Comparison of ENCODE assay signal across 8 cellular contexts in the genomic region with DNA sequence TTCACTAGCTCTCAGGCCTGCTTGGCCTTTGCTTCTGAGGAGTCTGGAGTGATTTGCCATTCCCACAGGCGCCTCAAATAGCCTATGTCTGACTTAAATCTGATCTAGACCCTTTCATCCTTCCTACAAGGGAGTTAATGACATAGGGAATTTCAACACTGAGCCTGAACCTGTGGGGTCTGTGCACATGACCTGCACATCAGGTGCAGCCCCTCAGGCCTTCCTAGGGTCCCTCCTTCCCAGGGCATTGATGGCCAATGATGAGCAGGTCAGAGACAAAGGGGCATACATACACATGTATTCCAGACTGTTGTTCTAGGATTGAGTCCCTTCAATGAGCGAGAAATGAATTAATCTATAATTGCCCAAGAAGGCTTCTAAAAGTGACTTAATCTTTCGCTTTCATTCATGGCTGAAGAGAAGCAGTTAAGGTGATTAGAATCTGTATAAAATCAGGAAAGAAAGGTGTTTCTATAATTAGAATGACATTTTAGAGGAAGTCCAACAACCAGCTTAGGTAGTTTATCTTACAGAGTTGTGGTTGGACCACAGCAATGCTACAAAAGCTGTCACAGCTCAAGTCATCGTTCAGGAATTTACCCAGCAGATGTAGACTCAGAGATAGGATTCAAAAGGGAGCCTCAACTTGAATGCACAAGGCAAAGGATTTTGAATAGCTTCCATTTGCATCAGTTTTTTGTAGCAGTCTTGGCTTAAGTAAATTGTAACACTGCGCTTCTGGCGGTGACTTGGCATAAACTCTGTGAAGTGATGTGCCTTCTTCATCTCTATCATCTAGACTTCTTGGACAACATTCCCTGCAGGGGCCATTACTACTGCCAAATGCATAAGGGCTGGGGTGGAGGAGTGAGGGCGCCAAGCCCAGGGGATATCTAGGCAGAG. TPM values are rescaled to one million over a fixed set of nuclear protein-coding genes. Genes with fewer than 3 reads are reported as not detected.
A peak's percentile ranks its signal among the peaks of the same experiment; 100 is the strongest.
DNase-seq lines count a peak whose midpoint lies in the region; ATAC-seq, FAIRE-seq and TF ChIP-seq lines count a peak whose summit lies in the region.

No MANE protein-coding gene starts in this region.

- H3K27ac ChIP-seq in HEK293 (ENCODE audit: extremely low read depth, low read depth, low read length) (no peak overlapping the region), GM12878 (ENCODE audit: control insufficient read depth, insufficient read depth) (peak overlapping the region; percentile 94)

- TF ChIP-seq POLR2A in GM12878 (IDR thresholded peaks at IDR 0.05; ENCODE audit: low read depth, low read length): no peak

- POLR2A ChIA-PET in HEK293 (lab: Yijun Ruan, JAX) (interaction anchor here (0.9 to 1.6 kb wide), 2 partner anchors 27 to 220 kb away, joined by 4 to 6 read pairs; partner anchors contain the start of genes SIRT5 and TBC1D7), GM12878 (lab: Charles Lee) (interaction anchor here (0.8 to 7.0 kb wide), 12 partner anchors 14 to 408 kb away, joined by 3 to 45 read pairs (median 5); no protein-coding TSS in a partner anchor)

- intact Hi-C loops in GM12878 (cut with micrococcal nuclease; ENCODE audit: unreplicated experiment): loop anchor here (1.0 kb wide), 1 partner anchor 73 kb away; no protein-coding TSS in a partner anchor

- peaks cover 3% of the 10 kb centered on the region for H3K36me3 ChIP-seq in GM06990 (ENCODE audit: control insufficient read depth, insufficient read depth, low read length)
- no peaks in the 10 kb centered on the region for H3K36me3 ChIP-seq in HEK293 (ENCODE audit: control insufficient read depth in 2 of 2, insufficient read depth in 1 of 2, low read length in 2 of 2)
- H3K36me3 ChIP-seq in GM12878 (ENCODE audit: control insufficient read depth in 2 of 2, insufficient read depth in 2 of 2, low read length in 1 of 2): no peaks in the 10 kb centered on the region

- H3K27me3 ChIP-seq in GM06990 (replicated peaks; ENCODE audit: control insufficient read depth, insufficient read depth, low read length): no peaks in the 10 kb centered on the region
- H3K27me3 ChIP-seq in GM12878 (replicated peaks in 1 of 2; ENCODE audit: control insufficient read depth in 2 of 2, insufficient read depth in 2 of 2, low read length in 1 of 2): no peaks in the 10 kb centered on the region

- peak; percentile 88 for FAIRE-seq in GM12878 (lab: Jason Lieb, UNC)

- TF ChIP-seq EP300 in GM12878 (IDR thresholded peaks at IDR 0.05; ENCODE audit: borderline replicate concordance in 1 of 2, control insufficient read depth in 1 of 2, low read depth in 2 of 2, low read length in 2 of 2): 0 out of 4 replicates have a peak, but pooled peaks of 1 of the 2 experiments have one; percentile 25

- peak; percentile 79 for ATAC-seq in GM12878
- ATAC-seq in GM21367 (IDR thresholded peaks at IDR 0.05; ENCODE audit: unreplicated experiment): no peak

- CTCF ChIA-PET in HEK293 (lab: Yijun Ruan, JAX): interaction anchor here (0.6 to 1.8 kb wide), 6 partner anchors 10 to 439 kb away, joined by 3 to 8 read pairs (median 4); partner anchors contain the start of gene TBC1D7
- CTCF ChIA-PET in GM12878 (lab: Yijun Ruan, JAX): interaction anchor here (0.8 to 6.4 kb wide), 18 partner anchors 13 to 220 kb away, joined by 3 to 41 read pairs (median 6); partner anchors contain the start of gene SIRT5

- WGBS in GM12878 (ENCODE audit: insufficient coverage, insufficient replicate concordance, low lambda C conversion rate, missing lambda C conversion rate): 59% methylated on average over 7 of the region's 7 CpGs

- H3K4me1 ChIP-seq in HEK293 (ENCODE audit: control insufficient read depth, insufficient read depth, low read length) (no peaks in the 10 kb centered on the region), GM12878 (ENCODE audit: control insufficient read depth, insufficient read depth, low read length) (peaks cover 36% of the 10 kb centered on the region)

- RAD21 ChIA-PET in GM12878 (lab: Charles Lee; ENCODE audit: unreplicated experiment): interaction anchor here (0.7 to 7.2 kb wide), 21 partner anchors 13 to 220 kb away, joined by 3 to 126 read pairs (median 6); partner anchors contain the start of genes SIRT5 and TBC1D7

- in situ Hi-C loops in GM12878 (cut with MboI): no loop called here

- H3K9me3 ChIP-seq in HEK293 (ENCODE audit: control insufficient read depth, insufficient read depth, low read depth, low read length) (no peaks in the 10 kb centered on the region), GM12878 (replicated peaks; ENCODE audit: control insufficient read depth, insufficient read depth, low read length) (no peaks in the 10 kb centered on the region)

- no TSS peak for BruUV-seq in GM12878 (replicated peaks; lab: Mats Ljungman, UMichigan)

- SMC1A ChIA-PET in GM12878 (lab: Charles Lee; ENCODE audit: uncharacterized antibody, unreplicated experiment): interaction anchor here (0.6 to 11.1 kb wide), 27 partner anchors 9 to 411 kb away, joined by 3 to 178 read pairs (median 5); partner anchors contain the start of genes SIRT5 and TBC1D7

- TF ChIP-seq CTCF in GM06990 (IDR thresholded peaks at IDR 0.05; ENCODE audit: insufficient read depth, low read length, poor library complexity, severe bottlenecking) (no peak), HEK293 (tag by site-specific recombination; IDR thresholded peaks at IDR 0.05) (no peak), GM12878 (IDR thresholded peaks at IDR 0.05 in 2 of 3, conservative IDR thresholded peaks at IDR 0.05 in 1 of 3; ENCODE audit: control insufficient read depth in 2 of 3, extremely low read depth in 1 of 3, insufficient read depth in 1 of 3, low read depth in 3 of 3, low read length in 3 of 3) (no peak)

- H2AFZ ChIP-seq in GM12878 (ENCODE audit: control insufficient read depth, low read depth, low read length): no peak overlapping the region; the same call in 1 of the 2 replicates

- H3K9ac ChIP-seq in GM12878 (ENCODE audit: control insufficient read depth, insufficient read depth, low read length): peak overlapping the region; percentile 46

- no peaks in the 10 kb centered on the region for H3K79me2 ChIP-seq in GM12878 (ENCODE audit: control insufficient read depth, insufficient read depth, low read length)

- H3K4me2 ChIP-seq in GM12878 (ENCODE audit: control insufficient read depth, insufficient read depth): peak overlapping the region; percentile 99

- TF ChIP-seq RAD21 in GM12878 (IDR thresholded peaks at IDR 0.05; ENCODE audit: insufficient read depth, low read depth, low read length): no peak

- H3K4me3 ChIP-seq in GM06990 (replicated peaks; ENCODE audit: low read depth, low read length) (peak overlapping the region; percentile 45), HEK293 (ENCODE audit: low read depth, low read length) (no peak overlapping the region), GM12878 (peak overlapping the region; percentile 58)

- peak; percentile 57 for DNase-seq in GM06990 (ENCODE audit: extremely low read depth, insufficient read length)
- peak; percentile 96 for DNase-seq in NCI-H226
- peak; percentile 66 for DNase-seq in GM12878 (ENCODE audit: low read depth, low spot score)
- peak; percentile 21 for DNase-seq in medulla oblongata (ENCODE audit: extremely low spot score)
- DNase-seq in SHP77 (lab: John Stamatoyannopoulos, UW): no peak
- no peak for DNase-seq in iPS-NIHi11 (ENCODE audit: low spot score)

- no peaks in the 10 kb centered on the region for H4K20me1 ChIP-seq in GM12878 (ENCODE audit: control insufficient read depth, insufficient read depth)

TF ChIP-seq in HEK293, 187 proteins besides CTCF, POLR2A, EP300 and RAD21:
- TF ChIP-seq ZNF747 (tag by site-specific recombination; IDR thresholded peaks at IDR 0.05) (no peak), GLIS1 (tag by site-specific recombination; IDR thresholded peaks at IDR 0.05) (0 out of 2 replicates have a peak, but pooled peaks have one; percentile 26)
TF ChIP-seq in HEK293: peak in this region for 1.

TF ChIP-seq in GM12878, 131 proteins besides CTCF, POLR2A, EP300 and RAD21 (continues in another document):
- TF ChIP-seq HDAC2 (IDR thresholded peaks at IDR 0.05) (no peak), FOS (IDR thresholded peaks at IDR 0.05; ENCODE audit: borderline replicate concordance, extremely low read depth, insufficient read length) (no peak), POLR2AphosphoS2 (IDR thresholded peaks at IDR 0.05; ENCODE audit: low read depth, low read length) (no peak)

RNA-seq across cellular contexts. Expression of gene TBC1D7, which starts 27.0 kb away (rescaled TPM):
- 62.0 and 68.8 TPM in 2 replicates for total RNA-seq in GM12878 (2013; cell fraction: nucleolus; rRNA removed)
- total RNA-seq in GM12878 (2014; rRNA removed) (20.8 and 24.6 TPM in 2 replicates), GM12878 (2014; rRNA removed; fragmentation: Illumina TruSeq; extraction: Trizol) (19.8 and 21.9 TPM in 2 replicates), GM12878 (2021) (21.0 and 23.1 TPM in 2 replicates)
- polyA plus RNA-seq in GM12878 (2011; ENCODE audit: low read depth): 24.3 TPM
- polyA plus RNA-seq in GM12878 (2011; rRNA removed) (51.7 and 63.8 TPM in 2 replicates), GM12878 (2014; fragmentation: Illumina TruSeq; extraction: Trizol) (23.7 and 26.0 TPM in 2 replicates), GM12878 (2014; fragmentation: Nextera tagmentation; extraction: Ambion mirVana) (10 to 100 TPM; 36.5 to 39.3 TPM), GM12878 (2014; rRNA removed) (20.1 and 20.9 TPM in 2 replicates), GM12878 (2016; fragmentation: Nextera tagmentation; extraction: Ambion mirVana) (10 to 100 TPM; 57.7 to 65.9 TPM)
- polyA plus RNA-seq in GM12878 (2011; cell fraction: cytosol; rRNA removed): 28.9 and 39.1 TPM in 2 replicates
- 34.2 and 40.4 TPM in 2 replicates for polyA plus RNA-seq in GM12878 (2011; cell fraction: nucleus; rRNA removed)
- polyA plus RNA-seq in GM12878 (2012): 21.2 and 26.7 TPM in 2 replicates
- 35.0 and 64.7 TPM in 2 replicates for polyA minus RNA-seq in GM12878 (2011; rRNA and poly(A)+ RNA removed)
- 12.4 and 14.1 TPM in 2 replicates for polyA minus RNA-seq in GM12878 (2011; cell fraction: cytosol; rRNA and poly(A)+ RNA removed)
- 38.0 and 56.2 TPM in 2 replicates for polyA minus RNA-seq in GM12878 (2011; cell fraction: nucleus; rRNA and poly(A)+ RNA removed)

Comparison
In these comparisons a context has a peak if more than half of its experiments do, and no peak if none do; other contexts are left out.
1. DNase-seq: peak in GM06990 (single experiment), NCI-H226 (single experiment), GM12878 (single experiment) and medulla oblongata (single experiment); none in SHP77 (0 of 2) and iPS-NIHi11 (single experiment).